ENCODE assay signal across 11 cellular contexts in genomic region chr3:188244395-188244861, GRCh38.
A peak's percentile ranks its signal among the peaks of the same experiment; 100 is the strongest.
DNase-seq lines count a peak whose midpoint lies in the region; ATAC-seq, FAIRE-seq and TF ChIP-seq lines count a peak whose summit lies in the region.
"Had no signal": no experiment of that assay in that cellular context is flagged by ENCODE, and none has a peak within 500 bp of the region (broad histone marks: within the 10 kb centered on the region; RNA-seq: fewer than 3 reads in every experiment).

No MANE protein-coding gene starts in this region.

- peaks cover 7% of the 10 kb centered on the region for H3K36me3 Mint-ChIP-seq in astrocyte (ENCODE audit: low read depth, unreplicated experiment)
- H3K36me3 Mint-ChIP-seq in activated CD8-positive, alpha-beta memory T cell treated with anti-CD3 and anti-CD28 coated beads, Interleukin-2, amount 10 ng/mL, durations not matched to agents 7 days and 5 days: no peaks in the 10 kb centered on the region
- H3K36me3 Mint-ChIP-seq: CD8-positive, alpha-beta T cell had no signal

- H3K4me3 Mint-ChIP-seq in astrocyte (ENCODE audit: unreplicated experiment): no peak overlapping the region
- no peak overlapping the region for H3K4me3 Mint-ChIP-seq in activated CD8-positive, alpha-beta memory T cell treated with anti-CD3 and anti-CD28 coated beads, Interleukin-2, amount 10 ng/mL, durations not matched to agents 7 days and 5 days
- H3K4me3 Mint-ChIP-seq: CD8-positive, alpha-beta T cell had no signal

- no peak overlapping the region for H3K27ac Mint-ChIP-seq in astrocyte (ENCODE audit: unreplicated experiment)
- H3K27ac Mint-ChIP-seq in activated CD8-positive, alpha-beta memory T cell treated with anti-CD3 and anti-CD28 coated beads, Interleukin-2, amount 10 ng/mL, durations not matched to agents 7 days and 5 days: no peak overlapping the region
- H3K27ac Mint-ChIP-seq: CD8-positive, alpha-beta T cell had no signal

- peak overlapping the region; percentile 19 for H3K4me2 ChIP-seq in astrocyte (ENCODE audit: low read length)

- H3K4me3 ChIP-seq in AG04449 (ENCODE audit: low read depth, low read length): no peak overlapping the region
- no peak overlapping the region for H3K4me3 ChIP-seq in astrocyte (ENCODE audit: insufficient read depth, low read depth, low read length)
- H3K4me3 ChIP-seq in mesodermal cell (ENCODE audit: extremely low read depth, insufficient read depth, low read length, poor library complexity, severe bottlenecking): no peak overlapping the region
- H3K4me3 ChIP-seq in lower lobe of right lung: no peak overlapping the region
- H3K4me3 ChIP-seq: SJCRH30 had no signal

- peaks cover 7% of the 10 kb centered on the region for H3K36me3 ChIP-seq in astrocyte (ENCODE audit: insufficient read depth, low read length)
- peaks cover 21% of the 10 kb centered on the region for H3K36me3 ChIP-seq in mesodermal cell (ENCODE audit: control insufficient read depth, insufficient read depth, low read length)
- H3K36me3 ChIP-seq in lower lobe of right lung: no peaks in the 10 kb centered on the region
- H3K36me3 ChIP-seq: SJCRH30 had no signal

- no peaks in the 10 kb centered on the region for H3K27me3 Mint-ChIP-seq in astrocyte (ENCODE audit: low read depth, unreplicated experiment)
- H3K27me3 Mint-ChIP-seq in activated CD8-positive, alpha-beta memory T cell treated with anti-CD3 and anti-CD28 coated beads, Interleukin-2, amount 10 ng/mL, durations not matched to agents 7 days and 5 days: no peaks in the 10 kb centered on the region

- POLR2A ChIA-PET in AG04449 (lab: Yijun Ruan, JAX): interaction anchor here (0.6 to 1.1 kb wide), 3 partner anchors 10 to 89 kb away, joined by 3 to 4 read pairs (median 3); no protein-coding TSS in a partner anchor

- peaks cover 53% of the 10 kb centered on the region for H3K4me1 Mint-ChIP-seq in astrocyte (ENCODE audit: low read depth, unreplicated experiment)
- H3K4me1 Mint-ChIP-seq in activated CD8-positive, alpha-beta memory T cell treated with anti-CD3 and anti-CD28 coated beads, Interleukin-2, amount 10 ng/mL, durations not matched to agents 7 days and 5 days: no peaks in the 10 kb centered on the region

- CTCF ChIA-PET in AG04449 (lab: Yijun Ruan, JAX): interaction anchor here (0.8 to 1.0 kb wide), 2 partner anchors 19 to 504 kb away, joined by 3 read pairs; no protein-coding TSS in a partner anchor
- CTCF ChIA-PET in activated CD8-positive, alpha-beta memory T cell treated with anti-CD3 and anti-CD28 coated beads, Interleukin-2, amount 10 ng/mL, durations not matched to agents 7 days and 5 days (lab: Charles Lee): no interaction called here

- DNase-seq in AG04449 (ENCODE audit: low read depth, low spot score) (peak; percentile 75), HT-29 (ENCODE audit: low spot score) (peak; percentile 33), astrocyte (ENCODE audit: low read depth) (peak; percentile 78), ecto neural progenitor cell (ENCODE audit: low spot score) (no peak), lower lobe of right lung (no peak)
- DNase-seq in activated CD8-positive, alpha-beta memory T cell treated with anti-CD3 and anti-CD28 coated beads, Interleukin-2, amount 10 ng/mL, durations not matched to agents 7 days and 5 days: no peak
- DNase-seq: CD8-positive, alpha-beta T cell; NCI-H2029; SJCRH30 had no signal

- H3K9ac ChIP-seq in astrocyte (ENCODE audit: low read length): peak overlapping the region; percentile 18

- TF ChIP-seq CTCF in AG04449 (IDR thresholded peaks at IDR 0.05; ENCODE audit: insufficient read depth, low read length, missing control alignments) (no peak), astrocyte (IDR thresholded peaks at IDR 0.05; ENCODE audit: insufficient read depth, low read depth, low read length) (no peak), lower lobe of right lung (IDR thresholded peaks at IDR 0.05) (no peak)

- no peaks in the 10 kb centered on the region for H3K9me3 ChIP-seq in astrocyte (ENCODE audit: insufficient read depth, low read depth, low read length)
- H3K9me3 ChIP-seq in mesodermal cell (ENCODE audit: control insufficient read depth, low read length): no peaks in the 10 kb centered on the region
- no peaks in the 10 kb centered on the region for H3K9me3 ChIP-seq in lower lobe of right lung
- H3K9me3 ChIP-seq: SJCRH30 had no signal

- H3K27ac ChIP-seq in astrocyte (ENCODE audit: low read depth, low read length): peak overlapping the region; percentile 68
- peak overlapping the region; percentile 11 for H3K27ac ChIP-seq in mesodermal cell (ENCODE audit: low read depth, low read length, severe bottlenecking)
- no peak overlapping the region for H3K27ac ChIP-seq in lower lobe of right lung
- H3K27ac ChIP-seq: SJCRH30 had no signal

- WGBS in mesodermal cell (ENCODE audit: insufficient coverage in 2 of 2), 2 experiments: no CpG with 5 or more reads among the region's 2 CpGs

- intact Hi-C loops in lower lobe of right lung (cut with DNase I): no loop called here

- no peaks in the 10 kb centered on the region for H3K9me3 Mint-ChIP-seq in astrocyte (ENCODE audit: unreplicated experiment)
- H3K9me3 Mint-ChIP-seq in activated CD8-positive, alpha-beta memory T cell treated with anti-CD3 and anti-CD28 coated beads, Interleukin-2, amount 10 ng/mL, durations not matched to agents 7 days and 5 days (ENCODE audit: low read depth): no peaks in the 10 kb centered on the region
- H3K9me3 Mint-ChIP-seq: CD8-positive, alpha-beta T cell had no signal

- peaks cover 94% of the 10 kb centered on the region for H3K79me2 ChIP-seq in astrocyte (ENCODE audit: insufficient read depth, low read length)

- no peaks in the 10 kb centered on the region for H3K27me3 ChIP-seq in astrocyte (ENCODE audit: insufficient read depth, low read length)
- H3K27me3 ChIP-seq in lower lobe of right lung (ENCODE audit: low read depth): no peaks in the 10 kb centered on the region
- H3K27me3 ChIP-seq: SJCRH30 had no signal

- no peak overlapping the region for H2AFZ ChIP-seq in astrocyte (ENCODE audit: low read depth, low read length)

- H3K4me1 ChIP-seq in astrocyte (ENCODE audit: insufficient read depth, low read length): peaks cover 28% of the 10 kb centered on the region
- peaks cover 39% of the 10 kb centered on the region for H3K4me1 ChIP-seq in mesodermal cell (ENCODE audit: control insufficient read depth, insufficient read depth, low read length, poor library complexity, severe bottlenecking)
- no peaks in the 10 kb centered on the region for H3K4me1 ChIP-seq in lower lobe of right lung
- H3K4me1 ChIP-seq: SJCRH30 had no signal

- FAIRE-seq in astrocyte (lab: Jason Lieb, UNC): peak; percentile 94

- peaks cover 72% of the 10 kb centered on the region for H4K20me1 ChIP-seq in astrocyte (ENCODE audit: insufficient read depth, low read length)

- ATAC-seq in lower lobe of right lung (no peak), GM18909 (IDR thresholded peaks at IDR 0.05; ENCODE audit: poor library complexity, unreplicated experiment) (no peak)
- ATAC-seq in activated CD8-positive, alpha-beta memory T cell treated with anti-CD3 and anti-CD28 coated beads, Interleukin-2, amount 10 ng/mL, durations not matched to agents 7 days and 5 days: no peak
- ATAC-seq: CD8-positive, alpha-beta T cell had no signal

Comparison
In these comparisons a context has a peak if more than half of its experiments do, and no peak if none do; other contexts are left out.
1. DNase-seq: peak in AG04449 (single experiment), HT-29 (single experiment) and astrocyte (single experiment); none in ecto neural progenitor cell (single experiment), lower lobe of right lung (single experiment) and activated CD8-positive, alpha-beta memory T cell treated with anti-CD3 and anti-CD28 coated beads, Interleukin-2, amount 10 ng/mL, durations not matched to agents 7 days and 5 days (single experiment).